In genomic region chr13:42277618-42278276, GRCh38 we compare ENCODE assay signal across 1 cellular context.
TF ChIP-seq lines count a peak whose summit lies in the region.

No MANE protein-coding gene starts in this region.

TF ChIP-seq in GM12878, 131 proteins besides CTCF, POLR2A, EP300 and RAD21:
- 0 out of 2 replicates have a peak, but pooled peaks have one; percentile 68 for TF ChIP-seq WRNIP1 (IDR thresholded peaks at IDR 0.05; ENCODE audit: borderline replicate concordance, low read depth, low read length)
- no peak for TF ChIP-seq MTA3 (IDR thresholded peaks at IDR 0.05; ENCODE audit: borderline replicate concordance, low read length)
- TF ChIP-seq BCL3 (IDR thresholded peaks at IDR 0.05; ENCODE audit: borderline replicate concordance, insufficient read depth, low read depth, low read length, poor library complexity, severe bottlenecking), result peak; percentile 70
- peak; percentile 79; the same call in 1 of the 2 replicates for TF ChIP-seq MLLT1 (IDR thresholded peaks at IDR 0.05)
